In genomic region chr1:248816042-248816851, GRCh38 we compare ENCODE assay signal across 18 cellular contexts. TPM values are rescaled to one million over a fixed set of nuclear protein-coding genes. Genes with fewer than 3 reads are reported as not detected.
A peak's percentile ranks its signal among the peaks of the same experiment; 100 is the strongest.
DNase-seq lines count a peak whose midpoint lies in the region; ATAC-seq and TF ChIP-seq lines count a peak whose summit lies in the region.
"Had no signal": no experiment of that assay in that cellular context is flagged by ENCODE, and none has a peak within 500 bp of the region (broad histone marks: within the 10 kb centered on the region; RNA-seq: fewer than 3 reads in every experiment).

No MANE protein-coding gene starts in this region.

- no peak for TF ChIP-seq POLR2A in body of pancreas (IDR thresholded peaks at IDR 0.05)

- WGBS in body of pancreas, 2 donors = 81 to 82% methylated on average over 13 of the region's 13 CpGs

- H3K9ac ChIP-seq in neural progenitor cell = no peak overlapping the region

- no peak overlapping the region for H3K4me2 ChIP-seq in neural progenitor cell

- no peaks in the 10 kb centered on the region for H3K27me3 Mint-ChIP-seq in activated T-cell treated with anti-CD3 and anti-CD28 coated beads, Interleukin-2, amount 50 U/mL, for 24 hours
- H3K27me3 Mint-ChIP-seq in activated T-helper 17 cell treated with anti-CD3 and anti-CD28 coated beads, Interleukin-2, amount 50 U/mL, for 72 hours = no peaks in the 10 kb centered on the region
- H3K27me3 Mint-ChIP-seq in neural progenitor cell (ENCODE audit: insufficient read depth, low read depth) (peaks cover 4% of the 10 kb centered on the region), chondrocyte (ENCODE audit: low read depth) (no peaks in the 10 kb centered on the region)

- H4K20me1 ChIP-seq in neural progenitor cell (ENCODE audit: low read depth) = peaks cover 9% of the 10 kb centered on the region

- intact Hi-C loops in body of pancreas (cut with DNase I) (no loop called here), left lung (cut with DNase I) (no loop called here)

- no peak overlapping the region for H2AFZ ChIP-seq in neural progenitor cell (replicated peaks)

- H3F3A ChIP-seq in neural progenitor cell (ENCODE audit: low read depth) = no peaks in the 10 kb centered on the region

- DNase-seq in activated T-cell treated with anti-CD3 and anti-CD28 coated beads, Interleukin-2, amount 50 U/mL, for 24 hours = no peak
- no peak for DNase-seq in activated T-cell treated with anti-CD3 and anti-CD28 coated beads, Interleukin-2, amount 50 U/mL, for 1 hour
- DNase-seq in GM20000 (ENCODE audit: low spot score) = peak; percentile 2
- no peak for DNase-seq in neural progenitor cell (ENCODE audit: low spot score)
- no peak for DNase-seq in body of pancreas
- no peak for DNase-seq in left lung
- no peak for DNase-seq in chondrocyte (ENCODE audit: low spot score)
- DNase-seq: ACHN; foreskin keratinocyte; left ventricle myocardium inferior; NCI-H1105 treated with DMSO at 0.1 percent for 48 hours; NCI-H2171; NCI-H82; stimulated activated CD4-positive, alpha-beta T cell treated with anti-CD3 and anti-CD28 coated beads, Interleukin-12 subunit alpha, Interleukin-12 subunit beta, amount 100 ng/mL, for 4 hours; stimulated activated naive CD8-positive, alpha-beta T cell treated with anti-CD3 and anti-CD28 coated beads, Interleukin-15, Interleukin-2, amounts not matched to agents 100 U/mL and 50 U/mL, for 24 hours; uterus had no signal

- TF ChIP-seq CTCF in GM20000 (IDR thresholded peaks at IDR 0.05; ENCODE audit: extremely low read depth, missing control alignments) (no peak), neural progenitor cell (IDR thresholded peaks at IDR 0.05) (no peak), body of pancreas (IDR thresholded peaks at IDR 0.05) (no peak), left lung (IDR thresholded peaks at IDR 0.05) (no peak), chondrocyte (IDR thresholded peaks at IDR 0.05) (no peak)

- H3K4me3 ChIP-seq in neural progenitor cell = no peak overlapping the region
- H3K4me3 ChIP-seq in body of pancreas = no peak overlapping the region
- H3K4me3 ChIP-seq in left lung = no peak overlapping the region
- H3K4me3 ChIP-seq: left ventricle myocardium inferior, uterus had no signal

- peaks cover 83% of the 10 kb centered on the region for H3K36me3 Mint-ChIP-seq in activated T-cell treated with anti-CD3 and anti-CD28 coated beads, Interleukin-2, amount 50 U/mL, for 24 hours (ENCODE audit: low read depth)
- peaks cover 77% of the 10 kb centered on the region for H3K36me3 Mint-ChIP-seq in activated T-helper 17 cell treated with anti-CD3 and anti-CD28 coated beads, Interleukin-2, amount 50 U/mL, for 72 hours (ENCODE audit: low read depth)
- H3K36me3 Mint-ChIP-seq in neural progenitor cell (peaks cover 20% of the 10 kb centered on the region), chondrocyte (ENCODE audit: low read depth) (peaks cover 39% of the 10 kb centered on the region)

- ATAC-seq in activated T-helper 17 cell treated with anti-CD3 and anti-CD28 coated beads, Interleukin-2, amount 50 U/mL, for 72 hours (replicated peaks) = no peak
- ATAC-seq in body of pancreas = no peak
- ATAC-seq in left lung = no peak
- ATAC-seq: foreskin keratinocyte; SK-N-SH treated with all-trans-retinoic acid at 6 μM for 48 hours; stimulated activated naive CD8-positive, alpha-beta T cell treated with anti-CD3 and anti-CD28 coated beads, Interleukin-15, Interleukin-2, amounts not matched to agents 100 U/mL and 50 U/mL, for 24 hours had no signal

- H3K9me3 ChIP-seq in neural progenitor cell (ENCODE audit: low read depth) (no peaks in the 10 kb centered on the region), body of pancreas (no peaks in the 10 kb centered on the region), left lung (no peaks in the 10 kb centered on the region)
- H3K9me3 ChIP-seq: left ventricle myocardium inferior, uterus had no signal

- H3K27ac Mint-ChIP-seq in activated T-cell treated with anti-CD3 and anti-CD28 coated beads, Interleukin-2, amount 50 U/mL, for 24 hours = peak overlapping the region; percentile 87
- peak overlapping the region; percentile 72 for H3K27ac Mint-ChIP-seq in activated T-helper 17 cell treated with anti-CD3 and anti-CD28 coated beads, Interleukin-2, amount 50 U/mL, for 72 hours
- H3K27ac Mint-ChIP-seq in neural progenitor cell (peak overlapping the region; percentile 50), chondrocyte (ENCODE audit: unreplicated experiment) (no peak overlapping the region)

- no peak overlapping the region for H3K4me3 Mint-ChIP-seq in activated T-cell treated with anti-CD3 and anti-CD28 coated beads, Interleukin-2, amount 50 U/mL, for 24 hours
- H3K4me3 Mint-ChIP-seq in activated T-helper 17 cell treated with anti-CD3 and anti-CD28 coated beads, Interleukin-2, amount 50 U/mL, for 72 hours = no peak overlapping the region
- H3K4me3 Mint-ChIP-seq in neural progenitor cell (no peak overlapping the region), chondrocyte (ENCODE audit: unreplicated experiment) (no peak overlapping the region)

- no peaks in the 10 kb centered on the region for H3K27me3 ChIP-seq in neural progenitor cell
- no peaks in the 10 kb centered on the region for H3K27me3 ChIP-seq in body of pancreas
- H3K27me3 ChIP-seq in left lung = no peaks in the 10 kb centered on the region
- H3K27me3 ChIP-seq: foreskin keratinocyte, uterus had no signal

- H3K4me1 Mint-ChIP-seq in activated T-cell treated with anti-CD3 and anti-CD28 coated beads, Interleukin-2, amount 50 U/mL, for 24 hours (ENCODE audit: low read depth) = peaks cover 53% of the 10 kb centered on the region
- peaks cover 23% of the 10 kb centered on the region for H3K4me1 Mint-ChIP-seq in activated T-helper 17 cell treated with anti-CD3 and anti-CD28 coated beads, Interleukin-2, amount 50 U/mL, for 72 hours
- no peaks in the 10 kb centered on the region for H3K4me1 Mint-ChIP-seq in neural progenitor cell
- H3K4me1 Mint-ChIP-seq in chondrocyte (ENCODE audit: low read depth) = peaks cover 18% of the 10 kb centered on the region

- peaks cover 27% of the 10 kb centered on the region for H3K79me2 ChIP-seq in neural progenitor cell (ENCODE audit: low read depth)

- H3K27ac ChIP-seq in neural progenitor cell (no peak overlapping the region), body of pancreas (no peak overlapping the region), left lung (peak overlapping the region in 1 of 2 donors; percentile 82)
- H3K27ac ChIP-seq: foreskin keratinocyte, left ventricle myocardium inferior, uterus had no signal

- no peaks in the 10 kb centered on the region for H3K9me3 Mint-ChIP-seq in activated T-cell treated with anti-CD3 and anti-CD28 coated beads, Interleukin-2, amount 50 U/mL, for 24 hours
- no peaks in the 10 kb centered on the region for H3K9me3 Mint-ChIP-seq in activated T-helper 17 cell treated with anti-CD3 and anti-CD28 coated beads, Interleukin-2, amount 50 U/mL, for 72 hours
- H3K9me3 Mint-ChIP-seq in neural progenitor cell (no peaks in the 10 kb centered on the region), chondrocyte (ENCODE audit: low read depth) (no peaks in the 10 kb centered on the region)

- H3K4me1 ChIP-seq in neural progenitor cell = no peaks in the 10 kb centered on the region
- peaks cover 11% of the 10 kb centered on the region for H3K4me1 ChIP-seq in body of pancreas
- H3K4me1 ChIP-seq in left lung = peaks cover 0 to 61% of the 10 kb centered on the region in 2 donors
- H3K4me1 ChIP-seq: foreskin keratinocyte, uterus had no signal

- no peaks in the 10 kb centered on the region for H3K36me3 ChIP-seq in neural progenitor cell
- peaks cover 12 to 25% of the 10 kb centered on the region in 2 donors for H3K36me3 ChIP-seq in body of pancreas (replicated peaks in 1 of 2; ENCODE audit: insufficient read depth in 1 of 2, low read depth in 2 of 2)
- H3K36me3 ChIP-seq in left lung = peaks cover 0 to 79% of the 10 kb centered on the region in 2 donors
- H3K36me3 ChIP-seq: uterus had no signal

RNA-seq across cellular contexts. Expression of gene SH3BP5L, which starts 9.5 kb away (rescaled TPM):
- total RNA-seq in activated T-helper 17 cell treated with anti-CD3 and anti-CD28 coated beads, Interleukin-2, amount 50 U/mL, for 72 hours = 10 to 100 TPM; 21.0 to 25.6 TPM
- total RNA-seq in neural progenitor cell (ENCODE audit: low replicate concordance) (9.6 and 30.8 TPM in 2 replicates), body of pancreas (10 to 100 TPM; 13.7 to 14.8 TPM), left lung (10 to 100 TPM; 24.0 to 26.5 TPM), chondrocyte (30.1 to 33.9 TPM (median 30.8 TPM) in 3 replicates)

RNA-seq across cellular contexts. Expression of gene ZNF672, which starts 21.8 kb away (rescaled TPM):
- total RNA-seq in activated T-helper 17 cell treated with anti-CD3 and anti-CD28 coated beads, Interleukin-2, amount 50 U/mL, for 72 hours = 10 to 100 TPM; 36.1 to 38.8 TPM
- total RNA-seq in neural progenitor cell (ENCODE audit: low replicate concordance) = 16.9 and 35.5 TPM in 2 replicates
- total RNA-seq in body of pancreas = 10 to 100 TPM; 18.8 to 27.2 TPM
- 10 to 100 TPM; 31.2 to 35.5 TPM for total RNA-seq in left lung
- 17.1 to 20.2 TPM (median 19.8 TPM) in 3 replicates for total RNA-seq in chondrocyte

RNA-seq across cellular contexts. Expression of gene ZNF692, which starts 42.6 kb away (rescaled TPM):
- 100 to 1,000 TPM; 103 to 108 TPM for total RNA-seq in activated T-helper 17 cell treated with anti-CD3 and anti-CD28 coated beads, Interleukin-2, amount 50 U/mL, for 72 hours
- total RNA-seq in neural progenitor cell (ENCODE audit: low replicate concordance) (37.8 and 84.9 TPM in 2 replicates), body of pancreas (100 to 1,000 TPM in 1 of 2 donors, 10 to 100 TPM in 1; 35.8 to 128 TPM), left lung (10 to 100 TPM; 31.9 to 44.6 TPM), chondrocyte (20.7 to 36.4 TPM (median 21.6 TPM) in 3 replicates)
